In genomic region chr3:65492249-65492648, GRCh38 we compare ENCODE assay signal across 29 cellular contexts.
"Had no signal": no experiment of that assay in that cellular context is flagged by ENCODE, and none has a peak within 500 bp of the region (broad histone marks: within the 10 kb centered on the region; RNA-seq: fewer than 3 reads in every experiment).

No MANE protein-coding gene starts in this region.

- H3K27ac Mint-ChIP-seq: stimulated activated effector memory CD8-positive, alpha-beta T cell treated with anti-CD3 and anti-CD28 coated beads, Interleukin-12 subunit alpha, Interleukin-12 subunit beta, amount 100 ng/mL, for 72 hours; stimulated activated memory B cell treated with anti-CD40 and anti-IgM and Interleukin-4, amounts not matched to agents 10 μg/mL and 1 μg/mL and 100 μg/mL, for 72 hours; stimulated activated naive B cell treated with anti-CD40 and anti-IgM and Interleukin-4, amounts not matched to agents 10 μg/mL and 1 μg/mL and 100 μg/mL, for 72 hours; stimulated activated naive CD8-positive, alpha-beta T cell treated with anti-CD3 and anti-CD28 coated beads, Interleukin-15, amount 100 ng/mL, for 72 hours; stimulated activated naive CD8-positive, alpha-beta T cell treated with anti-CD3 and anti-CD28 coated beads, Interleukin-15, Interleukin-2, amounts not matched to agents 100 ng/mL and 50 ng/mL, for 24 hours; type B pancreatic cell had no signal

- H3K4me3 ChIP-seq: stomach, suprapubic skin, testis, thoracic aorta, thyroid gland, tibial artery, tibial nerve, transverse colon, upper lobe of left lung, upper lobe of right lung, uterus, vagina had no signal

- ATAC-seq: stimulated activated effector memory CD8-positive, alpha-beta T cell treated with anti-CD3 and anti-CD28 coated beads, Interleukin-12 subunit alpha, Interleukin-12 subunit beta, amount 100 ng/mL, for 72 hours; stimulated activated memory B cell treated with anti-CD40 and anti-IgM and Interleukin-4, amounts not matched to agents 10 μg/mL and 1 μg/mL and 100 μg/mL, for 72 hours; stimulated activated naive B cell treated with anti-CD40 and anti-IgM and Interleukin-4, amounts not matched to agents 10 μg/mL and 1 μg/mL and 100 μg/mL, for 72 hours; stimulated activated naive CD8-positive, alpha-beta T cell treated with anti-CD3 and anti-CD28 coated beads, Interleukin-15, amount 100 ng/mL, for 72 hours; stimulated activated naive CD8-positive, alpha-beta T cell treated with anti-CD3 and anti-CD28 coated beads, Interleukin-15, Interleukin-2, amounts not matched to agents 100 U/mL and 50 U/mL, for 24 hours; upper lobe of right lung had no signal

- H3K27ac ChIP-seq: stomach, suprapubic skin, testis, thoracic aorta, tibial artery, tibial nerve, transverse colon, upper lobe of left lung, upper lobe of right lung, uterus, vagina had no signal

- H3K36me3 ChIP-seq: suprapubic skin, thoracic aorta, thyroid gland, transverse colon, upper lobe of left lung, upper lobe of right lung, uterus, vagina had no signal

- H3K36me3 Mint-ChIP-seq: stimulated activated effector memory CD8-positive, alpha-beta T cell treated with anti-CD3 and anti-CD28 coated beads, Interleukin-12 subunit alpha, Interleukin-12 subunit beta, amount 100 ng/mL, for 72 hours; stimulated activated memory B cell treated with anti-CD40 and anti-IgM and Interleukin-4, amounts not matched to agents 10 μg/mL and 1 μg/mL and 100 μg/mL, for 72 hours; stimulated activated naive B cell treated with anti-CD40 and anti-IgM and Interleukin-4, amounts not matched to agents 10 μg/mL and 1 μg/mL and 100 μg/mL, for 72 hours had no signal

- H3K4me1 ChIP-seq: testis, upper lobe of left lung, upper lobe of right lung, uterus, vagina had no signal

- FAIRE-seq: urothelium cell line had no signal

- H3K4me1 Mint-ChIP-seq: stimulated activated effector memory CD8-positive, alpha-beta T cell treated with anti-CD3 and anti-CD28 coated beads, Interleukin-12 subunit alpha, Interleukin-12 subunit beta, amount 100 ng/mL, for 72 hours; stimulated activated memory B cell treated with anti-CD40 and anti-IgM and Interleukin-4, amounts not matched to agents 10 μg/mL and 1 μg/mL and 100 μg/mL, for 72 hours; stimulated activated naive B cell treated with anti-CD40 and anti-IgM and Interleukin-4, amounts not matched to agents 10 μg/mL and 1 μg/mL and 100 μg/mL, for 72 hours; stimulated activated naive CD8-positive, alpha-beta T cell treated with anti-CD3 and anti-CD28 coated beads, Interleukin-15, amount 100 ng/mL, for 72 hours had no signal

- H3K4me3 Mint-ChIP-seq: stimulated activated effector memory CD8-positive, alpha-beta T cell treated with anti-CD3 and anti-CD28 coated beads, Interleukin-12 subunit alpha, Interleukin-12 subunit beta, amount 100 ng/mL, for 72 hours; stimulated activated memory B cell treated with anti-CD40 and anti-IgM and Interleukin-4, amounts not matched to agents 10 μg/mL and 1 μg/mL and 100 μg/mL, for 72 hours; stimulated activated naive B cell treated with anti-CD40 and anti-IgM and Interleukin-4, amounts not matched to agents 10 μg/mL and 1 μg/mL and 100 μg/mL, for 72 hours; stimulated activated naive CD8-positive, alpha-beta T cell treated with anti-CD3 and anti-CD28 coated beads, Interleukin-15, amount 100 ng/mL, for 72 hours; stimulated activated naive CD8-positive, alpha-beta T cell treated with anti-CD3 and anti-CD28 coated beads, Interleukin-15, Interleukin-2, amounts not matched to agents 100 ng/mL and 50 ng/mL, for 24 hours; type B pancreatic cell had no signal

- H3K27me3 Mint-ChIP-seq: stimulated activated memory B cell treated with anti-CD40 and anti-IgM and Interleukin-4, amounts not matched to agents 10 μg/mL and 1 μg/mL and 100 μg/mL, for 72 hours; stimulated activated naive B cell treated with anti-CD40 and anti-IgM and Interleukin-4, amounts not matched to agents 10 μg/mL and 1 μg/mL and 100 μg/mL, for 72 hours; stimulated activated naive CD8-positive, alpha-beta T cell treated with anti-CD3 and anti-CD28 coated beads, Interleukin-15, amount 100 ng/mL, for 72 hours; stimulated activated naive CD8-positive, alpha-beta T cell treated with anti-CD3 and anti-CD28 coated beads, Interleukin-15, Interleukin-2, amounts not matched to agents 100 ng/mL and 50 ng/mL, for 24 hours; type B pancreatic cell had no signal

- H3K9me3 ChIP-seq: stomach, suprapubic skin, testis, thoracic aorta, thyroid gland, tibial artery, tibial nerve, transverse colon, upper lobe of left lung, upper lobe of right lung, uterus, vagina had no signal

- DNase-seq: stimulated activated CD4-positive, alpha-beta T cell treated with anti-CD3 and anti-CD28 coated beads, Interleukin-2, amount 100 ng/mL, for 48 hours; stimulated activated CD4-positive, alpha-beta T cell treated with anti-CD3 and anti-CD28 coated beads, Interleukin-4, amount 100 ng/mL, for 1 hour; stimulated activated CD4-positive, alpha-beta T cell treated with anti-CD3 and anti-CD28 coated beads, Interleukin-4, amount 100 ng/mL, for 24 hours; stimulated activated CD4-positive, alpha-beta T cell treated with anti-CD3 and anti-CD28 coated beads, Interleukin-4, amount 100 ng/mL, for 4 hours; stimulated activated CD8-positive, alpha-beta memory T cell treated with anti-CD3 and anti-CD28 coated beads, Interleukin-4, amount 100 ng/mL, for 48 hours; stimulated activated naive B cell treated with anti-CD40 and anti-IgM and Interleukin-4, amounts not matched to agents 10 μg/mL and 1 μg/mL and 100 μg/mL, for 72 hours; stimulated activated naive CD4-positive, alpha-beta T cell; stimulated activated naive CD4-positive, alpha-beta T cell treated with Interleukin-2 at 50 U/mL for 16 hours; stimulated activated naive CD8-positive, alpha-beta T cell treated with anti-CD3 and anti-CD28 coated beads, Interleukin-15, amount 100 ng/mL, for 72 hours; stimulated activated naive CD8-positive, alpha-beta T cell treated with anti-CD3 and anti-CD28 coated beads, Interleukin-15, Interleukin-2, amounts not matched to agents 100 U/mL and 50 U/mL, for 24 hours; stomach; substantia nigra; testis; thyroid gland; tibial artery; transverse colon; trophoblast cell; upper lobe of left lung; upper lobe of right lung; uterus had no signal

- H3K27me3 ChIP-seq: stomach, suprapubic skin, testis, thyroid gland, tibial artery, tibial nerve, transverse colon, upper lobe of left lung, upper lobe of right lung, uterus, vagina had no signal
